In the genomic region with DNA sequence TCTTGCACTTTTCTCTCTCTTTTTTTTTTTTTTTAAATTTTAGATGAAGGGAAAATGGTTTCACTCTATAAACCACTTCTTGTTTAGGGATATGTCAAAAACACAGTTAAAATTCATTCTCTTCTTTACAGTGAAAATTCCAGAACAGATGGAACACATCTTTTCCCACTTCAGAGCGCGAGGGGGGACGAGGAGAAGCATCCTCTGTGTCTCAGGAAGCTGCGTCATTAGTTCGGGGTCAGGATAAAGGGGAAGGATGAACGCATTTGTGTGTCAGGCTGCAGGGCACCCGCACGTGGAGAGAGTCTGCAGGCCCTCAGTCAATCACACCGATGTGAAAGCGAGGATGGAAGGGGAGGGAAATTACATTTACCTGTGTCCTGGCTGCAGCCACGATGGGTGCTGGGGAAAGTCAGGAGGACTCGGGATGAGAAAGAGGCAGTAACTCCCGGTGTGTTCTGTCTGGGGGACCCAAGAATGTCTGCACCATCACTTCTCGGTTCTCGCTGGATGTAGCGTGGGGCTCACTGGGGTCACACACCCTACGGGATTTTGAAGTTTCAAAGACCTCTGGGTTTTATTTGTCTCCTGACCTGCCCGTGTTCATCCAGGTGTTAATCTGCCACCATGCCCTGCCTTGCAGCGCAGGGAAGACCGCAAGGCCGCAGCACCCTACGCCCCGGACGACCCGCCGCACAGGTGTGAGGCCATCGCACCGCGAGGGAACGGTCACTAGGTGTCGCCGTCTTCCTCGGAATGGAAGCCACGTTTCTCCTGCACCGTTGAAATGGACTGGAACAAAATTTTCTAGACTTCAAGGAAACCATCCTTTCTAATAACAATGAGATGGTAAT, we compare ENCODE assay signal across 8 cellular contexts.
A peak's percentile ranks its signal among the peaks of the same experiment; 100 is the strongest.
DNase-seq lines count a peak whose midpoint lies in the region; ATAC-seq, FAIRE-seq and TF ChIP-seq lines count a peak whose summit lies in the region.

No MANE protein-coding gene starts in this region.

- no peak for TF ChIP-seq POLR2A in A549 (IDR thresholded peaks at IDR 0.05; ENCODE audit: low read length)
- TF ChIP-seq POLR2A in GM18505 (IDR thresholded peaks at IDR 0.05; ENCODE audit: borderline replicate concordance, extremely low read depth, insufficient read depth, insufficient read length): no peak

- no peak for TF ChIP-seq EP300 in A549 (IDR thresholded peaks at IDR 0.05)

- H3F3A ChIP-seq in smooth muscle cell (ENCODE audit: low read depth): peaks cover 16% of the 10 kb centered on the region

- CTCF ChIA-PET in A549 (lab: Yijun Ruan, JAX): interaction anchor here (0.7 to 3.7 kb wide), 52 partner anchors 9 to 1543 kb away, joined by 3 to 15 read pairs (median 4); a partner anchor contains a TSS
- CTCF ChIA-PET in T-cell (lab: Charles Lee): interaction anchor here (0.5 to 3.8 kb wide), 3 partner anchors 1082 to 1418 kb away, joined by 4 to 29 read pairs (median 14); no protein-coding TSS in a partner anchor

- H3K4me3 Mint-ChIP-seq in T-cell: no peak overlapping the region

- H3K27ac ChIP-seq in A549 (peak overlapping the region; percentile 46 to 65; a peak in 5 of 6 replicates), hepatocyte (no peak overlapping the region), smooth muscle cell (ENCODE audit: low read depth) (no peak overlapping the region)

- H3K79me2 ChIP-seq in hepatocyte (no peaks in the 10 kb centered on the region), smooth muscle cell (ENCODE audit: low read depth) (no peaks in the 10 kb centered on the region)

- TF ChIP-seq CTCF in A549 (IDR thresholded peaks at IDR 0.05): peak; percentile 91
- peak; percentile 96 for TF ChIP-seq CTCF in hepatocyte (IDR thresholded peaks at IDR 0.05; ENCODE audit: poor library complexity)
- peak; percentile 93 for TF ChIP-seq CTCF in smooth muscle cell (IDR thresholded peaks at IDR 0.05; ENCODE audit: borderline replicate concordance, insufficient read depth, poor library complexity, severe bottlenecking)

- H3K4me1 ChIP-seq in A549 (no peaks in the 10 kb centered on the region), hepatocyte (ENCODE audit: insufficient read depth) (no peaks in the 10 kb centered on the region), smooth muscle cell (ENCODE audit: low read depth) (no peaks in the 10 kb centered on the region)

- H3K27ac Mint-ChIP-seq in T-cell: no peak overlapping the region

- no peaks in the 10 kb centered on the region for H3K36me3 Mint-ChIP-seq in T-cell

- H3K9me3 Mint-ChIP-seq in T-cell: no peaks in the 10 kb centered on the region

- ATAC-seq in A549: peak; percentile 79 to 96; a peak in 5 of 6 replicates
- peak; percentile 52 for ATAC-seq in GM18505 (IDR thresholded peaks at IDR 0.05; ENCODE audit: unreplicated experiment)
- ATAC-seq in HG03457 (IDR thresholded peaks at IDR 0.05; ENCODE audit: unreplicated experiment): peak; percentile 63
- peak; percentile 71 to 84 (median 78) for ATAC-seq in T-cell (replicated peaks in 1 of 4)
- ATAC-seq in HG02763 (IDR thresholded peaks at IDR 0.05; ENCODE audit: unreplicated experiment): no peak

- H3K27me3 Mint-ChIP-seq in T-cell: peaks cover 14 to 16% of the 10 kb centered on the region in 2 donors

- 30% methylated on average over 35 of the region's 35 CpGs for WGBS in A549 (ENCODE audit: missing lambda C conversion rate)
- WGBS in hepatocyte (ENCODE audit: low lambda C conversion rate, missing lambda C conversion rate): 37% methylated on average over 35 of the region's 35 CpGs
- WGBS in smooth muscle cell (ENCODE audit: low lambda C conversion rate): 44% methylated on average over 34 of the region's 35 CpGs

- H3K4me3 ChIP-seq in A549 (no peak overlapping the region), hepatocyte (no peak overlapping the region), smooth muscle cell (no peak overlapping the region)

- H3K9me3 ChIP-seq in A549 (no peaks in the 10 kb centered on the region), hepatocyte (ENCODE audit: low read depth) (no peaks in the 10 kb centered on the region), smooth muscle cell (replicated peaks; ENCODE audit: low read depth) (no peaks in the 10 kb centered on the region)

- H3K4me2 ChIP-seq in A549 (peak overlapping the region; percentile 51), hepatocyte (no peak overlapping the region), smooth muscle cell (peak overlapping the region; percentile 21)

- DNase-seq in A549 (ENCODE audit: low read depth in 1 of 2, low spot score in 1 of 2) (peak; percentile 57 to 71), T-cell (peak; percentile 12 to 73 (median 60)), amniotic epithelial cell (ENCODE audit: low read depth) (peak; percentile 59), hepatocyte (ENCODE audit: low spot score) (peak; percentile 74), smooth muscle cell (lab: John Stamatoyannopoulos, UW; ENCODE audit: unreplicated experiment) (peak; percentile 9)

- FAIRE-seq in A549 (lab: Jason Lieb, UNC): peak; percentile 72

- no peak overlapping the region for H2AFZ ChIP-seq in hepatocyte
- H2AFZ ChIP-seq in smooth muscle cell (ENCODE audit: low read depth): no peak overlapping the region

- H3K9ac ChIP-seq in smooth muscle cell (ENCODE audit: low read depth): no peak overlapping the region

- peaks cover 0 to 7% (median 4%) of the 10 kb centered on the region in 3 donors for H3K4me1 Mint-ChIP-seq in T-cell

- H3K27me3 ChIP-seq in hepatocyte: no peaks in the 10 kb centered on the region
- no peaks in the 10 kb centered on the region for H3K27me3 ChIP-seq in smooth muscle cell (ENCODE audit: low read depth)

- H4K20me1 ChIP-seq in hepatocyte (ENCODE audit: insufficient read depth, poor library complexity, severe bottlenecking) (no peaks in the 10 kb centered on the region), smooth muscle cell (ENCODE audit: low read depth) (no peaks in the 10 kb centered on the region)

- H3K36me3 ChIP-seq in hepatocyte (replicated peaks; ENCODE audit: insufficient read depth, low read depth) (no peaks in the 10 kb centered on the region), smooth muscle cell (ENCODE audit: low read depth) (no peaks in the 10 kb centered on the region)

- TF ChIP-seq RAD21 in A549 (conservative IDR thresholded peaks at IDR 0.05 in 1 of 2, IDR thresholded peaks at IDR 0.05 in 1 of 2): peak; percentile 97 to 98

- no peaks in the 10 kb centered on the region for H3K9me2 ChIP-seq in hepatocyte (replicated peaks; ENCODE audit: insufficient read depth)

- POLR2A ChIA-PET in A549 (lab: Yijun Ruan, JAX) (interaction anchor here (1.0 kb wide), 1 partner anchor 546 kb away, joined by 3 read pairs; a partner anchor contains a TSS), T-cell (lab: Charles Lee) (interaction anchor here in 1 of 2 donors (0.7 kb wide), 1 partner anchor 67 kb away, joined by 3 read pairs; no protein-coding TSS in a partner anchor)

TF ChIP-seq in A549, 52 proteins besides CTCF, POLR2A, EP300 and RAD21:
- no peak for TF ChIP-seq RNF2 (IDR thresholded peaks at IDR 0.05; ENCODE audit: borderline replicate concordance, low read depth)
- peak; percentile 90 for TF ChIP-seq SMC3 (IDR thresholded peaks at IDR 0.05)
- TF ChIP-seq MAFK (IDR thresholded peaks at IDR 0.05; ENCODE audit: partially characterized antibody): no peak
- TF ChIP-seq GATA3 (IDR thresholded peaks at IDR 0.05; ENCODE audit: borderline replicate concordance): no peak
- TF ChIP-seq, protein P1, sequence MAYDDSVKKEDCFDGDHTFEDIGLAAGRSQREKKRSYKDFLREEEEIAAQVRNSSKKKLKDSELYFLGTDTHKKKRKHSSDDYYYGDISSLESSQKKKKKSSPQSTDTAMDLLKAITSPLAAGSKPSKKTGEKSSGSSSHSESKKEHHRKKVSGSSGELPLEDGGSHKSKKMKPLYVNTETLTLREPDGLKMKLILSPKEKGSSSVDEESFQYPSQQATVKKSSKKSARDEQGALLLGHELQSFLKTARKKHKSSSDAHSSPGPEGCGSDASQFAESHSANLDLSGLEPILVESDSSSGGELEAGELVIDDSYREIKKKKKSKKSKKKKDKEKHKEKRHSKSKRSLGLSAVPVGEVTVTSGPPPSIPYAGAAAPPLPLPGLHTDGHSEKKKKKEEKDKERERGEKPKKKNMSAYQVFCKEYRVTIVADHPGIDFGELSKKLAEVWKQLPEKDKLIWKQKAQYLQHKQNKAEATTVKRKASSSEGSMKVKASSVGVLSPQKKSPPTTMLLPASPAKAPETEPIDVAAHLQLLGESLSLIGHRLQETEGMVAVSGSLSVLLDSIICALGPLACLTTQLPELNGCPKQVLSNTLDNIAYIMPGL (CRISPR knock-in tag; IDR thresholded peaks at IDR 0.05; ENCODE audit: borderline replicate concordance): no peak
- TF ChIP-seq, protein P2, sequence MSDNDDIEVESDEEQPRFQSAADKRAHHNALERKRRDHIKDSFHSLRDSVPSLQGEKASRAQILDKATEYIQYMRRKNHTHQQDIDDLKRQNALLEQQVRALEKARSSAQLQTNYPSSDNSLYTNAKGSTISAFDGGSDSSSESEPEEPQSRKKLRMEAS (IDR thresholded peaks at IDR 0.05): peak; percentile 38; the same call in 1 of the 2 replicates
- no peak for TF ChIP-seq HOXA7 (CRISPR knock-in tag; IDR thresholded peaks at IDR 0.05)
- no peak for TF ChIP-seq MAZ (IDR thresholded peaks at IDR 0.05; ENCODE audit: borderline replicate concordance, low read depth, low read length)
- TF ChIP-seq CHD4 (IDR thresholded peaks at IDR 0.05; ENCODE audit: borderline replicate concordance): no peak

Comparison
In these comparisons a context has a peak if more than half of its experiments do, and no peak if none do; other contexts are left out.
1. DNase-seq: peak in every context shown above with its lines; median percentile 74 in hepatocyte; 64 in A549; 60 in T-cell; 59 in amniotic epithelial cell; 9 in smooth muscle cell.
2. H3K27ac ChIP-seq: peak in A549 (2 of 2); none in hepatocyte (single experiment) and smooth muscle cell (single experiment).
3. Peak in every context shown above with its lines, with median percentiles within 50 percentile points of each other: CTCF ChIP-seq.